In the genomic region with DNA sequence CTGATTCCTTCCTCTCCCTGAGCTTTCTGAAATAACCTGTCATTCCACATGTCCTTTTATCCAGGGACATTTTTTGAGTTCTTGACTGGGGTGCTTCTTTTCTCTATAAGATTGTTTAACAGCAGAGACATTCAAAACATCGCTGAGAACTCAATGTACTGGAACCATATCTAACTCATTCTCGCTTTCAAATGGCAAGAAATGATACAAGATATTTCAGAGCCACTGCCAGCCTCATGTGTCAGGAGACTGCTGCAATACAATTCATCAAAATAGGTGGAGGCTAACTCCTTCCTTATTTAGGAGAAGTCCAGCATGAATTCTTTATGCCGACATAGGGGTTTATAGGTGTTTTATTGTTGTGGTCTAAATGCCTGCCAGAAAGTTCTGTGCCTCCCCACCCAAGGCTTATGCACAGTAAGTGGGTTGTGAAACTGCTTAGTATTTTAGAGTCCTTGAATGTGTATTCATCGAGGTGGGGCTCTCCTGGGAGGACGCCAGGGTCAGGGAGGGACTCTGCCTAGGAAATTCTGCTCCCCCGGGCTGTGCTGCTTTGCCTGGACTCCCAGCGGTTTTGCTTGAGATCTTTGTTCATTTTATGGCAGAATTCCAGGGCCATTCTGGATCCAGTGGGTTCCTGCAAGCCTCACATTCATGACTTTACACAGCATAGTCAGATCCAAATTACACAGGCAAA, we compare ENCODE assay signal across 11 cellular contexts. TPM values are rescaled to one million over a fixed set of nuclear protein-coding genes. Genes with fewer than 3 reads are reported as not detected.
DNase-seq lines count a peak whose midpoint lies in the region; ATAC-seq, FAIRE-seq and TF ChIP-seq lines count a peak whose summit lies in the region.
"Had no signal": no experiment of that assay in that cellular context is flagged by ENCODE, and none has a peak within 500 bp of the region (broad histone marks: within the 10 kb centered on the region; RNA-seq: fewer than 3 reads in every experiment).

No MANE protein-coding gene starts in this region.

- DNase-seq in H4 (ENCODE audit: low spot score), result peak; percentile 85
- DNase-seq in astrocyte (ENCODE audit: low read depth), result peak; percentile 86
- peak; percentile 88 for DNase-seq in right atrium auricular region (ENCODE audit: low spot score)
- DNase-seq in smooth muscle cell (lab: John Stamatoyannopoulos, UW; ENCODE audit: unreplicated experiment), result no peak
- DNase-seq in HepG2 (ENCODE audit: low spot score), result no peak
- DNase-seq in COLO668 (lab: John Stamatoyannopoulos, UW; ENCODE audit: unreplicated experiment), result no peak
- no peak for DNase-seq in HTR-8/SVneo (ENCODE audit: insufficient read length, low spot score)

- intact Hi-C loops in HepG2 (cut with micrococcal nuclease; ENCODE audit: unreplicated experiment), result no loop called here

- peaks cover 3% of the 10 kb centered on the region for H3K9me3 Mint-ChIP-seq in astrocyte (ENCODE audit: unreplicated experiment)

- H3K4me1 ChIP-seq in astrocyte (ENCODE audit: insufficient read depth, low read length), result peaks cover 41% of the 10 kb centered on the region
- peaks cover 0 to 18% of the 10 kb centered on the region in 2 donors for H3K4me1 ChIP-seq in right atrium auricular region
- peaks cover 30% of the 10 kb centered on the region for H3K4me1 ChIP-seq in smooth muscle cell (ENCODE audit: low read depth)
- no peaks in the 10 kb centered on the region for H3K4me1 ChIP-seq in HepG2 (ENCODE audit: insufficient read depth, low read length)

- H3K4me3 Mint-ChIP-seq in astrocyte (ENCODE audit: unreplicated experiment), result no peak overlapping the region

- peak overlapping the region; percentile 75 for H3K27ac Mint-ChIP-seq in astrocyte (ENCODE audit: unreplicated experiment)

- no peaks in the 10 kb centered on the region for H3K27me3 Mint-ChIP-seq in astrocyte (ENCODE audit: low read depth, unreplicated experiment)

- in situ Hi-C loops in HepG2 (cut with HindIII; ENCODE audit: extremely low pct_ligation_motif_present, low pct_unique_long_range_greater_than_20kb), result no loop called here

- H3K27me3 ChIP-seq in astrocyte (ENCODE audit: insufficient read depth, low read length) (no peaks in the 10 kb centered on the region), right atrium auricular region (no peaks in the 10 kb centered on the region), smooth muscle cell (ENCODE audit: low read depth) (no peaks in the 10 kb centered on the region), HepG2 (ENCODE audit: control insufficient read depth in 1 of 2, insufficient read depth in 2 of 2, low read length in 2 of 2) (no peaks in the 10 kb centered on the region)

- H3K9me3 ChIP-seq in astrocyte (ENCODE audit: insufficient read depth, low read depth, low read length) (no peaks in the 10 kb centered on the region), right atrium auricular region (no peaks in the 10 kb centered on the region), smooth muscle cell (replicated peaks; ENCODE audit: low read depth) (no peaks in the 10 kb centered on the region), HepG2 (ENCODE audit: low read length) (no peaks in the 10 kb centered on the region)

- no peak for ATAC-seq in HepG2
- no peak for ATAC-seq in HG02623 (IDR thresholded peaks at IDR 0.05; ENCODE audit: unreplicated experiment)

- FAIRE-seq in astrocyte (lab: Jason Lieb, UNC) (peak; percentile 34), HepG2 (lab: Jason Lieb, UNC) (no peak), HTR-8/SVneo (lab: Jason Lieb, UNC) (no peak)
- FAIRE-seq: GM12891 had no signal

- 41% methylated on average over 7 of the region's 7 CpGs for WGBS in smooth muscle cell (ENCODE audit: low lambda C conversion rate)
- 16% methylated on average over 6 of the region's 7 CpGs for WGBS in HepG2 (ENCODE audit: low lambda C conversion rate)

- POLR2A ChIA-PET in HepG2 (lab: Yijun Ruan, JAX), result no interaction called here

- H3F3A ChIP-seq in smooth muscle cell (ENCODE audit: low read depth), result peaks cover 37% of the 10 kb centered on the region

- H3K4me3 ChIP-seq in astrocyte (ENCODE audit: insufficient read depth, low read depth, low read length), result peak overlapping the region; percentile 30
- no peak overlapping the region for H3K4me3 ChIP-seq in right atrium auricular region
- H3K4me3 ChIP-seq in smooth muscle cell, result no peak overlapping the region
- H3K4me3 ChIP-seq in HepG2 (replicated peaks in 1 of 3; ENCODE audit: insufficient read depth in 1 of 3, low read depth in 2 of 3, low read length in 3 of 3), result no peak overlapping the region

- no peak for TF ChIP-seq EP300 in HepG2 (IDR thresholded peaks at IDR 0.05; ENCODE audit: low read depth in 2 of 2, low read length in 2 of 2)
- no peak for TF ChIP-seq EP300 in HepG2 (CRISPR knock-in tag; IDR thresholded peaks at IDR 0.05; ENCODE audit: borderline replicate concordance)

- no peaks in the 10 kb centered on the region for H3K36me3 Mint-ChIP-seq in astrocyte (ENCODE audit: low read depth, unreplicated experiment)

- H4K20me1 ChIP-seq in astrocyte (ENCODE audit: insufficient read depth, low read length) (no peaks in the 10 kb centered on the region), smooth muscle cell (ENCODE audit: low read depth) (no peaks in the 10 kb centered on the region), HepG2 (ENCODE audit: insufficient read depth, low read length) (no peaks in the 10 kb centered on the region)

- H3K4me2 ChIP-seq in astrocyte (ENCODE audit: low read length) (peak overlapping the region; percentile 79), smooth muscle cell (peak overlapping the region; percentile 78), HepG2 (ENCODE audit: low read depth, low read length) (no peak overlapping the region)

- H3K9ac ChIP-seq in astrocyte (ENCODE audit: low read length) (peak overlapping the region; percentile 86), smooth muscle cell (ENCODE audit: low read depth) (peak overlapping the region; percentile 75), HepG2 (ENCODE audit: insufficient read depth, low read depth, low read length) (no peak overlapping the region)

- TF ChIP-seq CTCF in astrocyte (IDR thresholded peaks at IDR 0.05; ENCODE audit: insufficient read depth, low read depth, low read length) (no peak), right atrium auricular region (IDR thresholded peaks at IDR 0.05) (no peak), smooth muscle cell (IDR thresholded peaks at IDR 0.05; ENCODE audit: borderline replicate concordance, insufficient read depth, poor library complexity, severe bottlenecking) (no peak), HepG2 (CRISPR knock-in tag; IDR thresholded peaks at IDR 0.05) (no peak)

- H3K27ac ChIP-seq in astrocyte (ENCODE audit: low read depth, low read length), result peak overlapping the region; percentile 97
- H3K27ac ChIP-seq in right atrium auricular region, result peak overlapping the region; percentile 38 to 67
- H3K27ac ChIP-seq in smooth muscle cell (ENCODE audit: low read depth), result peak overlapping the region; percentile 95
- H3K27ac ChIP-seq in HepG2 (ENCODE audit: extremely low read length, insufficient read depth, low read length), result no peak overlapping the region
- H3K27ac ChIP-seq: HL-60, VCaP had no signal

- TF ChIP-seq RAD21 in HepG2 (CRISPR knock-in tag; IDR thresholded peaks at IDR 0.05), result no peak

- H3K79me2 ChIP-seq in astrocyte (ENCODE audit: insufficient read depth, low read length), result no peaks in the 10 kb centered on the region
- H3K79me2 ChIP-seq in smooth muscle cell (ENCODE audit: low read depth), result no peaks in the 10 kb centered on the region
- no peaks in the 10 kb centered on the region for H3K79me2 ChIP-seq in HepG2 (ENCODE audit: insufficient read depth, low read length)

- no TSS peak for BruUV-seq in HepG2 (replicated peaks; lab: Mats Ljungman, UMichigan)

- H2AFZ ChIP-seq in astrocyte (ENCODE audit: low read depth, low read length), result no peak overlapping the region
- H2AFZ ChIP-seq in smooth muscle cell (ENCODE audit: low read depth), result peak overlapping the region; percentile 38
- H2AFZ ChIP-seq in HepG2 (ENCODE audit: low read length), result no peak overlapping the region

- TF ChIP-seq POLR2A in HepG2 (IDR thresholded peaks at IDR 0.05; ENCODE audit: insufficient read depth in 1 of 2, low read depth in 2 of 2, low read length in 2 of 2), result no peak

- H3K4me1 Mint-ChIP-seq in astrocyte (ENCODE audit: low read depth, unreplicated experiment), result peaks cover 38% of the 10 kb centered on the region

- H3K36me3 ChIP-seq in astrocyte (ENCODE audit: insufficient read depth, low read length) (no peaks in the 10 kb centered on the region), right atrium auricular region (no peaks in the 10 kb centered on the region), smooth muscle cell (ENCODE audit: low read depth) (no peaks in the 10 kb centered on the region), HepG2 (replicated peaks in 1 of 2; ENCODE audit: control insufficient read depth in 1 of 2, insufficient read depth in 2 of 2, low read length in 2 of 2) (no peaks in the 10 kb centered on the region)

- CTCF ChIA-PET in HepG2 (lab: Yijun Ruan, JAX; ENCODE audit: low intra/inter-chr PET ratio, low total read pairs), result no interaction called here

RNA-seq across cellular contexts. Expression of a gene that starts 53.9 kb away (rescaled TPM):
- 0.06 and 0.94 TPM in 2 replicates for total RNA-seq in H4 (2014; rRNA removed; shearing (Covaris generic))
- 0.38 and 0.45 TPM in 2 replicates for total RNA-seq in astrocyte
- total RNA-seq in right atrium auricular region, result not detected
- total RNA-seq in smooth muscle cell, result 1.1 and 3.3 TPM in 2 replicates
- 0.82 and 2.2 TPM in 2 replicates for polyA plus RNA-seq in smooth muscle cell
- 0.07 TPM in 1 of 2 replicates, not detected in the other for total RNA-seq in HepG2 (2016; rRNA removed; fragmentation: Illumina TruSeq; extraction: Trizol)
- total RNA-seq in HepG2 (2016; cell fraction: cytosol; rRNA removed; fragmentation: Illumina TruSeq; extraction: Trizol; ENCODE audit: low read depth), result not detected in 2 replicates
- 0.13 TPM in 1 of 2 replicates, not detected in the other for total RNA-seq in HepG2 (2016; cell fraction: insoluble cytoplasmic fraction; rRNA removed; fragmentation: Illumina TruSeq; extraction: Trizol)
- 0.10 and 0.25 TPM in 2 replicates for total RNA-seq in HepG2 (2016; cell fraction: membrane; rRNA removed; fragmentation: Illumina TruSeq; extraction: Trizol)
- 0.25 and 0.38 TPM in 2 replicates for total RNA-seq in HepG2 (2016; cell fraction: nucleus; rRNA removed; fragmentation: Illumina TruSeq; extraction: Trizol)
- polyA plus RNA-seq in HepG2 (2011; rRNA removed), result not detected in 2 replicates
- 0.04 TPM in 1 of 2 replicates, not detected in the other for polyA plus RNA-seq in HepG2 (2011; cell fraction: cytosol; rRNA removed)
- polyA plus RNA-seq in HepG2 (2011; cell fraction: nucleus; rRNA removed), result 0.10 TPM in 2 replicates
- 0.11 TPM in 1 of 2 replicates, not detected in the other for polyA plus RNA-seq in HepG2 (2012)
- polyA plus RNA-seq in HepG2 (2016; cell fraction: cytosol; fragmentation: Illumina TruSeq; extraction: Trizol; ENCODE audit: low read depth), result not detected in 2 replicates
- not detected in 2 replicates for polyA plus RNA-seq in HepG2 (2016; cell fraction: insoluble cytoplasmic fraction; fragmentation: Illumina TruSeq; extraction: Trizol; ENCODE audit: low read depth)
- not detected in 2 replicates for polyA plus RNA-seq in HepG2 (2016; cell fraction: membrane; fragmentation: Illumina TruSeq; extraction: Trizol; ENCODE audit: low read depth)
- not detected in 2 replicates for polyA plus RNA-seq in HepG2 (2016; cell fraction: nucleus; fragmentation: Illumina TruSeq; extraction: Trizol; ENCODE audit: insufficient read depth, low read depth)
- polyA minus RNA-seq in HepG2 (2011; rRNA and poly(A)+ RNA removed; ENCODE audit: low replicate concordance), result 0.12 TPM in 1 of 2 replicates, not detected in the other
- polyA minus RNA-seq in HepG2 (2011; cell fraction: cytosol; rRNA and poly(A)+ RNA removed), result not detected in 2 replicates
- 0.26 and 0.37 TPM in 2 replicates for polyA minus RNA-seq in HepG2 (2011; cell fraction: nucleus; rRNA and poly(A)+ RNA removed)

Comparison
In these comparisons a context has a peak if more than half of its experiments do, and no peak if none do; other contexts are left out.
1. DNase-seq: peak in H4 (single experiment), astrocyte (single experiment) and right atrium auricular region (single experiment); none in smooth muscle cell (single experiment), HepG2 (single experiment), COLO668 (single experiment) and HTR-8/SVneo (single experiment).